Comparison of ENCODE assay signal across 3 cellular contexts in genomic region chr20:42259389-42259788, GRCh38.
"Had no signal": no experiment of that assay in that cellular context is flagged by ENCODE, and none has a peak within 500 bp of the region (broad histone marks: within the 10 kb centered on the region; RNA-seq: fewer than 3 reads in every experiment).

No MANE protein-coding gene starts in this region.

- H3K4me2 ChIP-seq: GM23338 had no signal

- H3K4me3 ChIP-seq: GM23338 had no signal

- DNase-seq: H9, HCEC 1CT had no signal

- H2AFZ ChIP-seq: GM23338 had no signal
